Comparison of ENCODE assay signal across 8 cellular contexts in the genomic region with DNA sequence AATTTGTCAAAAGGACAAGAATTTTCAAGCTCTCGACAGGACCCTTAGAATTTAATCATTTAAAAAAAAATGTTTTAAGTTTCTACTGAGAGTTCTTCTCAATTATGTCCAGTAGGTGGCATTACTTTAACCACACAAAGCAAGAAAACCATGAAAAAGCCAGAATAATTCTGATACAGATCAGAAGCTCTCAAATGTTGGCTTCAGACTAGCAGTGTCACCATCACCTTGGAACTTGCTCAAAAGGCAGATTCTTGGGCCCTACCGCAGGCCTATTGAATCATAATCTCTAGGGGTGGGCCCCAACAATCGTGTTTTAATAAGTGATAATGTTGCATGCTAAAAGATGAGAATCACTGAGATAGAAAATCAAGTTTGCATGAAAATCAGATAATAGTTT.
A peak's percentile ranks its signal among the peaks of the same experiment; 100 is the strongest.
DNase-seq lines count a peak whose midpoint lies in the region; ATAC-seq, FAIRE-seq and TF ChIP-seq lines count a peak whose summit lies in the region.

No MANE protein-coding gene starts in this region.

- ATAC-seq in HCT116, result no peak
- ATAC-seq in HG02852 (IDR thresholded peaks at IDR 0.05; ENCODE audit: unreplicated experiment), result no peak

- no TSS peak for BruUV-seq in HCT116 (replicated peaks; lab: Mats Ljungman, UMichigan)

- peak; percentile 59 for TF ChIP-seq RAD21 in HCT116 (IDR thresholded peaks at IDR 0.05; ENCODE audit: low read depth)

- H3K9ac ChIP-seq in HCT116 (ENCODE audit: low read length), result no peak overlapping the region

- H3K27ac ChIP-seq in HCT116 (ENCODE audit: low read depth, low read length) (no peak overlapping the region), adrenal gland (no peak overlapping the region), vagina (no peak overlapping the region)

- TF ChIP-seq POLR2A in HCT116 (IDR thresholded peaks at IDR 0.05; ENCODE audit: borderline replicate concordance, extremely low read depth, insufficient read depth, insufficient read length) (no peak), adrenal gland (IDR thresholded peaks at IDR 0.05) (no peak), vagina (IDR thresholded peaks at IDR 0.05) (no peak)

- RAD21 ChIA-PET in HCT116 (lab: Charles Lee; ENCODE audit: low non-redundant PET in 1 of 2, low total read pairs in 2 of 2, uncharacterized antibody in 2 of 2, unreplicated experiment in 2 of 2), result no interaction called here

- TF ChIP-seq CTCF in HCT116 (IDR thresholded peaks at IDR 0.05 in 2 of 3, conservative IDR thresholded peaks at IDR 0.05 in 1 of 3; ENCODE audit: borderline replicate concordance in 1 of 3, insufficient read depth in 1 of 3, low read depth in 2 of 3, low read length in 2 of 3), result peak; percentile 32 to 63 (median 62); a peak in 4 of 6 replicates
- TF ChIP-seq CTCF in adrenal gland (IDR thresholded peaks at IDR 0.05), result peak; percentile 42 to 69 (median 51)
- TF ChIP-seq CTCF in vagina (IDR thresholded peaks at IDR 0.05), result peak in 2 of 3 experiments; percentile 39 to 43

- WGBS in adrenal gland, 4 donors, result 15 to 21% (median 17%) methylated on average over 3 of the region's 3 CpGs

- H3K36me3 ChIP-seq in HCT116 (ENCODE audit: control insufficient read depth in 1 of 2, insufficient read depth in 2 of 2, low read length in 2 of 2) (no peaks in the 10 kb centered on the region), adrenal gland (replicated peaks in 1 of 2) (no peaks in the 10 kb centered on the region), vagina (no peaks in the 10 kb centered on the region)

- H3K79me2 ChIP-seq in HCT116 (ENCODE audit: insufficient read depth, low read length), result no peaks in the 10 kb centered on the region

- H3K9me2 ChIP-seq in HCT116 (ENCODE audit: insufficient read depth), result no peaks in the 10 kb centered on the region

- no peak overlapping the region for H3K4me2 ChIP-seq in HCT116 (ENCODE audit: low read length)

- FAIRE-seq in G401.6 (lab: Jason Lieb, UNC), result peak; percentile 93

- no peak overlapping the region for H3K4me3 ChIP-seq in HCT116 (replicated peaks in 1 of 2; ENCODE audit: low read depth in 1 of 2, low read length in 2 of 2)
- H3K4me3 ChIP-seq in adrenal gland, result no peak overlapping the region
- H3K4me3 ChIP-seq in vagina, result no peak overlapping the region

- POLR2A ChIA-PET in HCT116 (lab: Charles Lee), result no interaction called here

- H4K20me1 ChIP-seq in HCT116 (ENCODE audit: insufficient read depth), result no peaks in the 10 kb centered on the region

- peak overlapping the region; percentile 65 for H2AFZ ChIP-seq in HCT116 (ENCODE audit: low read depth, low read length, poor library complexity, severe bottlenecking)

- H3K9me3 ChIP-seq in HCT116 (ENCODE audit: control insufficient read depth in 1 of 2, insufficient read depth in 1 of 2, low read depth in 1 of 2, low read length in 2 of 2) (no peaks in the 10 kb centered on the region), adrenal gland (replicated peaks in 1 of 3) (no peaks in the 10 kb centered on the region), vagina (no peaks in the 10 kb centered on the region)

- H3K4me1 ChIP-seq in HCT116 (ENCODE audit: control insufficient read depth in 1 of 2, insufficient read depth in 2 of 2, low read length in 2 of 2) (peaks cover 0 to 5% of the 10 kb centered on the region in 2 experiments; a peak in 1 of 4 replicates), adrenal gland (replicated peaks in 1 of 2) (no peaks in the 10 kb centered on the region), vagina (peaks cover 4% of the 10 kb centered on the region)

- DNase-seq in HCT116 (ENCODE audit: low read depth, low spot score) (peak; percentile 16), NCI-H2029 treated with DMSO at 0.1 percent for 48 hours (lab: John Stamatoyannopoulos, UW) (peak; percentile 35), adrenal gland (no peak), iPS-NIHi7 (ENCODE audit: extremely low spot score) (peak; percentile 35), vagina (ENCODE audit: extremely low spot score in 2 of 2) (no peak), posterior vena cava (ENCODE audit: low spot score) (no peak)

- CTCF ChIA-PET in HCT116 (lab: Charles Lee), result interaction anchor here (0.8 to 3.3 kb wide), 10 partner anchors 9 to 885 kb away, joined by 3 to 34 read pairs (median 4); no protein-coding TSS in a partner anchor

- H3K27me3 ChIP-seq in HCT116 (ENCODE audit: insufficient read depth, low read length), result no peaks in the 10 kb centered on the region
- no peaks in the 10 kb centered on the region for H3K27me3 ChIP-seq in adrenal gland
- no peaks in the 10 kb centered on the region for H3K27me3 ChIP-seq in vagina

- intact Hi-C loops in HCT116 (cut with micrococcal nuclease) (loop anchor here (1.0 to 5.0 kb wide), 3 partner anchors 511 to 1121 kb away; no protein-coding TSS in a partner anchor), adrenal gland (cut with DNase I) (loop anchor here in 1 of 2 donors (5.0 kb wide), 1 partner anchor 531 kb away; no protein-coding TSS in a partner anchor), vagina (cut with DNase I) (loop anchor here (5.0 kb wide), 1 partner anchor 521 kb away; no protein-coding TSS in a partner anchor), posterior vena cava (cut with DNase I) (loop anchor here (5.0 to 10.0 kb wide), 2 partner anchors 528 to 531 kb away; no protein-coding TSS in a partner anchor)

TF ChIP-seq in HCT116, 20 proteins besides CTCF, POLR2A, EP300 and RAD21:
- no peak for TF ChIP-seq EZH2 (IDR thresholded peaks at IDR 0.05)
- no peak for TF ChIP-seq CEBPB (IDR thresholded peaks at IDR 0.05; ENCODE audit: low read depth)
- TF ChIP-seq, protein P1, sequence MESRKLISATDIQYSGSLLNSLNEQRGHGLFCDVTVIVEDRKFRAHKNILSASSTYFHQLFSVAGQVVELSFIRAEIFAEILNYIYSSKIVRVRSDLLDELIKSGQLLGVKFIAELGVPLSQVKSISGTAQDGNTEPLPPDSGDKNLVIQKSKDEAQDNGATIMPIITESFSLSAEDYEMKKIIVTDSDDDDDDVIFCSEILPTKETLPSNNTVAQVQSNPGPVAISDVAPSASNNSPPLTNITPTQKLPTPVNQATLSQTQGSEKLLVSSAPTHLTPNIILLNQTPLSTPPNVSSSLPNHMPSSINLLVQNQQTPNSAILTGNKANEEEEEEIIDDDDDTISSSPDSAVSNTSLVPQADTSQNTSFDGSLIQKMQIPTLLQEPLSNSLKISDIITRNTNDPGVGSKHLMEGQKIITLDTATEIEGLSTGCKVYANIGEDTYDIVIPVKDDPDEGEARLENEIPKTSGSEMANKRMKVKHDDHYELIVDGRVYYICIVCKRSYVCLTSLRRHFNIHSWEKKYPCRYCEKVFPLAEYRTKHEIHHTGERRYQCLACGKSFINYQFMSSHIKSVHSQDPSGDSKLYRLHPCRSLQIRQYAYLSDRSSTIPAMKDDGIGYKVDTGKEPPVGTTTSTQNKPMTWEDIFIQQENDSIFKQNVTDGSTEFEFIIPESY (IDR thresholded peaks at IDR 0.05; ENCODE audit: extremely low read depth, insufficient replicate concordance, low read length), result no peak
- TF ChIP-seq, protein P2, sequence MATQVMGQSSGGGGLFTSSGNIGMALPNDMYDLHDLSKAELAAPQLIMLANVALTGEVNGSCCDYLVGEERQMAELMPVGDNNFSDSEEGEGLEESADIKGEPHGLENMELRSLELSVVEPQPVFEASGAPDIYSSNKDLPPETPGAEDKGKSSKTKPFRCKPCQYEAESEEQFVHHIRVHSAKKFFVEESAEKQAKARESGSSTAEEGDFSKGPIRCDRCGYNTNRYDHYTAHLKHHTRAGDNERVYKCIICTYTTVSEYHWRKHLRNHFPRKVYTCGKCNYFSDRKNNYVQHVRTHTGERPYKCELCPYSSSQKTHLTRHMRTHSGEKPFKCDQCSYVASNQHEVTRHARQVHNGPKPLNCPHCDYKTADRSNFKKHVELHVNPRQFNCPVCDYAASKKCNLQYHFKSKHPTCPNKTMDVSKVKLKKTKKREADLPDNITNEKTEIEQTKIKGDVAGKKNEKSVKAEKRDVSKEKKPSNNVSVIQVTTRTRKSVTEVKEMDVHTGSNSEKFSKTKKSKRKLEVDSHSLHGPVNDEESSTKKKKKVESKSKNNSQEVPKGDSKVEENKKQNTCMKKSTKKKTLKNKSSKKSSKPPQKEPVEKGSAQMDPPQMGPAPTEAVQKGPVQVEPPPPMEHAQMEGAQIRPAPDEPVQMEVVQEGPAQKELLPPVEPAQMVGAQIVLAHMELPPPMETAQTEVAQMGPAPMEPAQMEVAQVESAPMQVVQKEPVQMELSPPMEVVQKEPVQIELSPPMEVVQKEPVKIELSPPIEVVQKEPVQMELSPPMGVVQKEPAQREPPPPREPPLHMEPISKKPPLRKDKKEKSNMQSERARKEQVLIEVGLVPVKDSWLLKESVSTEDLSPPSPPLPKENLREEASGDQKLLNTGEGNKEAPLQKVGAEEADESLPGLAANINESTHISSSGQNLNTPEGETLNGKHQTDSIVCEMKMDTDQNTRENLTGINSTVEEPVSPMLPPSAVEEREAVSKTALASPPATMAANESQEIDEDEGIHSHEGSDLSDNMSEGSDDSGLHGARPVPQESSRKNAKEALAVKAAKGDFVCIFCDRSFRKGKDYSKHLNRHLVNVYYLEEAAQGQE (IDR thresholded peaks at IDR 0.05; ENCODE audit: low read depth), result no peak
- no peak for TF ChIP-seq SIN3A (IDR thresholded peaks at IDR 0.05; ENCODE audit: low read depth)
- TF ChIP-seq YY1 (IDR thresholded peaks at IDR 0.05; ENCODE audit: extremely low read depth, insufficient replicate concordance, low read depth, low read length), result no peak
- TF ChIP-seq JUND (IDR thresholded peaks at IDR 0.05), result no peak
- TF ChIP-seq ZFX (IDR thresholded peaks at IDR 0.05), result no peak
- no peak for TF ChIP-seq SP1 (IDR thresholded peaks at IDR 0.05; ENCODE audit: low read depth)
- no peak for TF ChIP-seq SRF (IDR thresholded peaks at IDR 0.05; ENCODE audit: low read depth)
- TF ChIP-seq EGR1 (IDR thresholded peaks at IDR 0.05; ENCODE audit: low read depth), result no peak
- TF ChIP-seq CBX3 (IDR thresholded peaks at IDR 0.05; ENCODE audit: low read depth), result no peak
- TF ChIP-seq ATF3 (IDR thresholded peaks at IDR 0.05), result no peak
- no peak for TF ChIP-seq ZNF274 (IDR thresholded peaks at IDR 0.05; ENCODE audit: low read depth, low read length)
- TF ChIP-seq TCF7L2 (IDR thresholded peaks at IDR 0.05; ENCODE audit: borderline replicate concordance, extremely low read depth, insufficient read depth, insufficient read length), result no peak
- no peak for TF ChIP-seq EZH2phosphoT487 (IDR thresholded peaks at IDR 0.05; ENCODE audit: borderline replicate concordance)
- no peak for TF ChIP-seq ELF1 (IDR thresholded peaks at IDR 0.05; ENCODE audit: borderline replicate concordance, low read depth)
- no peak for TF ChIP-seq FOSL1 (IDR thresholded peaks at IDR 0.05; ENCODE audit: low read depth)
- TF ChIP-seq POLR2AphosphoS5 (IDR thresholded peaks at IDR 0.05; ENCODE audit: low read depth, low read length), result no peak

Comparison
In these comparisons a context has a peak if more than half of its experiments do, and no peak if none do; other contexts are left out.
1. DNase-seq: peak in HCT116 (single experiment), NCI-H2029 treated with DMSO at 0.1 percent for 48 hours (single experiment) and iPS-NIHi7 (single experiment); none in adrenal gland (0 of 7), vagina (0 of 2) and posterior vena cava (single experiment).
2. Peak in every context shown above with its lines, with median percentiles within 50 percentile points of each other: CTCF ChIP-seq.